18 cellular contexts compared by ENCODE assay signal in the genomic region with DNA sequence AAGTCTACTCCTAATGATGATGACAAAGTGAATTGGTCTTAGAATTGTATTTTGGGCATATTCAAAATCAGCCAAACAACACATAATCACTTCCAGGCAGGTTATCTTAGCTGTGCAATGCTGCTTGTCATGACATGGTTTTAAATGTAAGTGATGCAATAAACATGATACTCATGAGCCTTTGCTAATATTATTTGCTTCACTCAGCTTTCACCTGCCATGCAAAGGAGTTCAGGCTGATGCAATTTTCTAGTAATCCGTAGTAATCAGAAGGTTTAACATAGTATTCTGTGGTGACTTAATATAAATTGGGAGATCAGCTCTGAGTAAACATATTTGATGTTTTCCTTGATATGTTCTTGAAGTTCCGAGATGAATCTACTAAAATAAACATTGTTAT. TPM values are rescaled to one million over a fixed set of nuclear protein-coding genes. Genes with fewer than 3 reads are reported as not detected.
DNase-seq lines count a peak whose midpoint lies in the region; ATAC-seq, FAIRE-seq and TF ChIP-seq lines count a peak whose summit lies in the region.
"Had no signal": no experiment of that assay in that cellular context is flagged by ENCODE, and none has a peak within 500 bp of the region (broad histone marks: within the 10 kb centered on the region; RNA-seq: fewer than 3 reads in every experiment).

No MANE protein-coding gene starts in this region.

- H3K9me3 ChIP-seq in kidney (ENCODE audit: control insufficient read depth in 1 of 2, low read length in 2 of 2) = no peaks in the 10 kb centered on the region
- H3K9me3 ChIP-seq: BLaER1 treated with 17β-estradiol and CSF1 and Interleukin-3, amounts not matched to agents 10 nM and 100 nM; testis had no signal

- no peak overlapping the region for H3K9ac ChIP-seq in kidney (ENCODE audit: low read length in 2 of 2)
- H3K9ac ChIP-seq: BLaER1 treated with 17β-estradiol and CSF1 and Interleukin-3, amounts not matched to agents 10 nM and 100 nM; parathyroid adenoma had no signal

- H3K4me3 ChIP-seq in kidney (ENCODE audit: low read length in 2 of 2) = no peak overlapping the region
- H3K4me3 ChIP-seq: BLaER1 treated with 17β-estradiol and CSF1 and Interleukin-3, amounts not matched to agents 10 nM and 100 nM; testis had no signal

- H3K36me3 ChIP-seq in kidney (ENCODE audit: control insufficient read depth in 1 of 2, insufficient read depth in 2 of 2, low read length in 2 of 2) = peaks cover 8 to 11% of the 10 kb centered on the region in 2 donors

- no peak overlapping the region for H3K27ac ChIP-seq in kidney (ENCODE audit: low read depth in 2 of 2, low read length in 2 of 2)
- H3K27ac ChIP-seq: BLaER1 treated with 17β-estradiol and CSF1 and Interleukin-3, amounts not matched to agents 10 nM and 100 nM; parathyroid adenoma; testis had no signal

- intact Hi-C loops in kidney (cut with DNase I) = no loop called here

- peak; percentile 35 for DNase-seq in H4 (ENCODE audit: low spot score)
- DNase-seq in NCI-H2107 treated with DMSO at 0.1 percent for 48 hours (lab: John Stamatoyannopoulos, UW; ENCODE audit: unreplicated experiment) = peak; percentile 97
- peak; percentile 66 for DNase-seq in SW480 (ENCODE audit: low spot score)
- peak; percentile 12 for DNase-seq in iris pigment epithelial cell (ENCODE audit: low read depth)
- DNase-seq in kidney = no peak
- DNase-seq in NCI-H524 (lab: John Stamatoyannopoulos, UW) = no peak
- DNase-seq: activated CD8-positive, alpha-beta T cell treated with anti-CD3 and anti-CD28 coated beads, Interleukin-2, amount 10 ng/mL, durations not matched to agents 7 days and 5 days; activated naive CD8-positive, alpha-beta T cell treated with anti-CD3 and anti-CD28 coated beads, Interleukin-2, amount 10 ng/mL, durations not matched to agents 7 days and 5 days; activated T-cell treated with anti-CD3 and anti-CD28 coated beads, Interleukin-2, amount 50 U/mL, for 72 hours; NCI-H1048; RPMI8226; stimulated activated CD4-positive, alpha-beta T cell treated with anti-CD3 and anti-CD28 coated beads, Interleukin-4, amount 100 ng/mL, for 24 hours; stimulated activated CD8-positive, alpha-beta memory T cell treated with anti-CD3 and anti-CD28 coated beads, Interleukin-4, amount 100 ng/mL, for 48 hours; testis had no signal

- no peak for FAIRE-seq in kidney (lab: Jason Lieb, UNC)
- FAIRE-seq: GM19239 had no signal

- H3K4me1 ChIP-seq in kidney (ENCODE audit: control insufficient read depth in 1 of 2, insufficient read depth in 1 of 2, low read depth in 1 of 2, low read length in 2 of 2) = no peaks in the 10 kb centered on the region
- H3K4me1 ChIP-seq: parathyroid adenoma, testis had no signal

- no peak for ATAC-seq in HG03469 (IDR thresholded peaks at IDR 0.05; ENCODE audit: unreplicated experiment)
- ATAC-seq: activated CD8-positive, alpha-beta T cell treated with anti-CD3 and anti-CD28 coated beads, Interleukin-2, amount 10 ng/mL, durations not matched to agents 7 days and 5 days; activated T-cell treated with anti-CD3 and anti-CD28 coated beads, Interleukin-2, amount 50 U/mL, for 72 hours had no signal

- TF ChIP-seq CTCF in kidney (IDR thresholded peaks at IDR 0.05; ENCODE audit: borderline replicate concordance, extremely low read depth, insufficient read depth) = no peak

RNA-seq across cellular contexts. Expression of a gene that starts 29.1 kb away (rescaled TPM):
- total RNA-seq in H4 (2014; rRNA removed; shearing (Covaris generic)) = 8.3 and 9.7 TPM in 2 replicates
- 24.3 TPM for total RNA-seq in kidney
- polyA plus RNA-seq in kidney (ENCODE audit: insufficient read depth, low read depth, low replicate concordance) = 8.8 TPM

Comparison
In these comparisons a context has a peak if more than half of its experiments do, and no peak if none do; other contexts are left out.
1. DNase-seq: peak in H4 (single experiment), NCI-H2107 treated with DMSO at 0.1 percent for 48 hours (single experiment), SW480 (single experiment) and iris pigment epithelial cell (single experiment); none in kidney (single experiment) and NCI-H524 (0 of 2).